ENCODE assay signal across 17 cellular contexts in the genomic region with DNA sequence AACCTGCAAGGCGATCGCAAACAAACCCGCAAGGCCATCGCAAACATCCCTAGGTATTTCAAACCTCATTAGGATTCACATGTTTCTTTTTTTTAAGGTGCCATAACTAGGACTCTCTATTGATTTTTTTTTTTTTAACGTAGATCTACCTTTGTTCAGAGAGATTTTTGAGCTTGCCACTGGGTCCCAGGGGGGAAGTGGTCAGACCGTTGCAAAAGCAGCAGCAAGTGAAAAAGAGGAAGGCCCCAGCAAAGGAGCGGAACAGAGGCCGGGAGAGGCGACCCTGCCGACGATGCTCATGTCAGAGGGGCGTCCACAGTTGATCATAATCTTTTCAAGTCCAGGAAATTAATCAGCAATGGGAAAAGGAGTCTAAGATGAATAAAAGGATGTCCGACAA. TPM values are rescaled to one million over a fixed set of nuclear protein-coding genes. Genes with fewer than 3 reads are reported as not detected.
DNase-seq lines count a peak whose midpoint lies in the region; ATAC-seq and TF ChIP-seq lines count a peak whose summit lies in the region.
"Had no signal": no experiment of that assay in that cellular context is flagged by ENCODE, and none has a peak within 500 bp of the region (broad histone marks: within the 10 kb centered on the region; RNA-seq: fewer than 3 reads in every experiment).

No MANE protein-coding gene starts in this region.

- TF ChIP-seq POLR2A in Peyer's patch (IDR thresholded peaks at IDR 0.05), result no peak

- DNase-seq in CD14-positive monocyte (ENCODE audit: low spot score) (peak; percentile 75), Peyer's patch (peak in 2 of 3 donors; percentile 51 to 65), glutamatergic neuron (peak; percentile 32), NCI-H82 (lab: John Stamatoyannopoulos, UW) (no peak), Ammon's horn (ENCODE audit: low spot score) (no peak), type B pancreatic cell (ENCODE audit: extremely low spot score, unreplicated experiment) (no peak)
- DNase-seq in effector memory CD8-positive, alpha-beta T cell, result no peak
- DNase-seq: activated CD4-positive, CD25-positive, alpha-beta regulatory T cell treated with anti-CD3 and anti-CD28 coated beads, Interleukin-2, amount 50 U/mL, for 72 hours; activated T-cell treated with anti-CD3 and anti-CD28 coated beads for 4 hours; cerebellar nuclear complex; DMS53; HFFc6; MM.1S; testis had no signal

- H3K36me3 Mint-ChIP-seq in CD14-positive monocyte (peaks cover 0 to 3% of the 10 kb centered on the region in 2 donors), glutamatergic neuron (ENCODE audit: unreplicated experiment) (no peaks in the 10 kb centered on the region), type B pancreatic cell (no peaks in the 10 kb centered on the region)
- no peaks in the 10 kb centered on the region for H3K36me3 Mint-ChIP-seq in effector memory CD8-positive, alpha-beta T cell (ENCODE audit: insufficient read depth)

- H3K4me3 Mint-ChIP-seq in CD14-positive monocyte, result peak overlapping the region in 1 of 2 donors; percentile 85
- H3K4me3 Mint-ChIP-seq in glutamatergic neuron (ENCODE audit: unreplicated experiment), result peak overlapping the region; percentile 22
- H3K4me3 Mint-ChIP-seq in effector memory CD8-positive, alpha-beta T cell, result no peak overlapping the region
- H3K4me3 Mint-ChIP-seq in type B pancreatic cell, result no peak overlapping the region
- H3K4me3 Mint-ChIP-seq: HFFc6 had no signal

- peaks cover 7 to 10% (median 10%) of the 10 kb centered on the region in 3 donors for H3K27me3 Mint-ChIP-seq in CD14-positive monocyte (ENCODE audit: low read depth in 3 of 3)
- H3K27me3 Mint-ChIP-seq in glutamatergic neuron (ENCODE audit: unreplicated experiment), result peaks cover 4% of the 10 kb centered on the region
- H3K27me3 Mint-ChIP-seq in effector memory CD8-positive, alpha-beta T cell, result peaks cover 30 to 31% of the 10 kb centered on the region in 2 donors
- peaks cover 37% of the 10 kb centered on the region for H3K27me3 Mint-ChIP-seq in type B pancreatic cell

- intact Hi-C loops in CD14-positive monocyte (cut with micrococcal nuclease), result loop anchor here (5.0 to 10.0 kb wide), 4 partner anchors 45 to 133 kb away; no protein-coding TSS in a partner anchor

- H3K4me1 ChIP-seq in Peyer's patch, result peaks cover 0 to 22% (median 9%) of the 10 kb centered on the region in 4 donors
- H3K4me1 ChIP-seq: prostate gland, testis had no signal

- TF ChIP-seq CTCF in CD14-positive monocyte (IDR thresholded peaks at IDR 0.05) (no peak), Peyer's patch (IDR thresholded peaks at IDR 0.05) (no peak), glutamatergic neuron (IDR thresholded peaks at IDR 0.05; ENCODE audit: partially characterized antibody, unreplicated experiment) (no peak), type B pancreatic cell (conservative IDR thresholded peaks at IDR 0.05) (no peak)

- peaks cover 0 to 4% of the 10 kb centered on the region in 2 donors for H3K27me3 ChIP-seq in Peyer's patch
- H3K27me3 ChIP-seq: testis had no signal

- peak; percentile 30 for ATAC-seq in HG03571 (IDR thresholded peaks at IDR 0.05; ENCODE audit: unreplicated experiment)
- ATAC-seq in effector memory CD8-positive, alpha-beta T cell (replicated peaks), result no peak

- H3K9me3 Mint-ChIP-seq in CD14-positive monocyte (peaks cover 0 to 4% (median 0%) of the 10 kb centered on the region in 7 donors), glutamatergic neuron (ENCODE audit: unreplicated experiment) (peaks cover 2% of the 10 kb centered on the region), type B pancreatic cell (no peaks in the 10 kb centered on the region)
- no peaks in the 10 kb centered on the region for H3K9me3 Mint-ChIP-seq in effector memory CD8-positive, alpha-beta T cell
- H3K9me3 Mint-ChIP-seq: HFFc6 had no signal

- H3K4me3 ChIP-seq in Peyer's patch, result no peak overlapping the region
- H3K4me3 ChIP-seq: prostate gland, testis had no signal

- no peaks in the 10 kb centered on the region for H3K36me3 ChIP-seq in Peyer's patch
- H3K36me3 ChIP-seq: prostate gland had no signal

- H3K27ac ChIP-seq in Peyer's patch, result no peak overlapping the region
- H3K27ac ChIP-seq: epithelial cell of prostate, prostate gland, testis had no signal

- peaks cover 39% of the 10 kb centered on the region for H3K4me1 Mint-ChIP-seq in CD14-positive monocyte
- H3K4me1 Mint-ChIP-seq in glutamatergic neuron (ENCODE audit: low read depth, unreplicated experiment), result peaks cover 21% of the 10 kb centered on the region
- peaks cover 0 to 2% of the 10 kb centered on the region in 2 donors for H3K4me1 Mint-ChIP-seq in effector memory CD8-positive, alpha-beta T cell (ENCODE audit: low read depth in 2 of 2)
- H3K4me1 Mint-ChIP-seq in type B pancreatic cell (ENCODE audit: unreplicated experiment), result no peaks in the 10 kb centered on the region

- H3K9me3 ChIP-seq in Peyer's patch, result peaks cover 0 to 3% (median 0%) of the 10 kb centered on the region in 4 donors
- H3K9me3 ChIP-seq: prostate gland, testis had no signal

- H3K27ac Mint-ChIP-seq in CD14-positive monocyte, result peak overlapping the region in 6 of 7 donors; percentile 63 to 84 (median 78)
- H3K27ac Mint-ChIP-seq in glutamatergic neuron (ENCODE audit: unreplicated experiment), result no peak overlapping the region
- no peak overlapping the region for H3K27ac Mint-ChIP-seq in effector memory CD8-positive, alpha-beta T cell
- H3K27ac Mint-ChIP-seq in type B pancreatic cell, result no peak overlapping the region
- H3K27ac Mint-ChIP-seq: HFFc6 had no signal

RNA-seq across cellular contexts. Expression of gene FLT1, which starts 32.7 kb away (rescaled TPM):
- polyA plus RNA-seq in CD14-positive monocyte, result not detected
- total RNA-seq in Peyer's patch (10 to 100 TPM in 1 of 4 donors, 1 to 10 TPM in 3; 3.0 to 14.0 (median 3.9) TPM), glutamatergic neuron (ENCODE audit: unreplicated experiment) (49.8 TPM), type B pancreatic cell (ENCODE audit: low replicate concordance) (0.79 and 1.3 TPM in 2 replicates)

Comparison
In these comparisons a context has a peak if more than half of its experiments do, and no peak if none do; other contexts are left out.
1. DNase-seq: peak in CD14-positive monocyte (single experiment), Peyer's patch (2 of 3) and glutamatergic neuron (single experiment); none in effector memory CD8-positive, alpha-beta T cell (0 of 3), NCI-H82 (single experiment), Ammon's horn (single experiment) and type B pancreatic cell (single experiment).
2. H3K27ac Mint-ChIP-seq: peak in CD14-positive monocyte (6 of 7); none in glutamatergic neuron (single experiment), effector memory CD8-positive, alpha-beta T cell (0 of 2) and type B pancreatic cell (single experiment).